16 cellular contexts compared by ENCODE assay signal in genomic region chr13:64488731-64489130, GRCh38.
DNase-seq lines count a peak whose midpoint lies in the region; ATAC-seq and TF ChIP-seq lines count a peak whose summit lies in the region.
"Had no signal": no experiment of that assay in that cellular context is flagged by ENCODE, and none has a peak within 500 bp of the region (broad histone marks: within the 10 kb centered on the region; RNA-seq: fewer than 3 reads in every experiment).

No MANE protein-coding gene starts in this region.

- H3K4me3 ChIP-seq in IMR-90 (ENCODE audit: insufficient read depth, low read depth, low read length) (no peak overlapping the region), astrocyte of the cerebellum (ENCODE audit: low read depth, low read length) (no peak overlapping the region)
- H3K4me3 ChIP-seq: BLaER1 treated with 17β-estradiol and CSF1 and Interleukin-3, amounts not matched to agents 10 nM and 100 nM; K562 had no signal

- no peaks in the 10 kb centered on the region for H3K4me1 ChIP-seq in IMR-90 (ENCODE audit: control insufficient read depth, insufficient read depth, low read length)
- H3K4me1 ChIP-seq: BLaER1 treated with 17β-estradiol and CSF1 and Interleukin-3, amounts not matched to agents 10 nM and 100 nM had no signal

- H3K23ac ChIP-seq in IMR-90 (ENCODE audit: low read depth, low read length), result no peak overlapping the region

- H3K79me1 ChIP-seq in IMR-90 (ENCODE audit: low read depth in 1 of 2, low read length in 2 of 2), result no peaks in the 10 kb centered on the region

- H4K20me1 ChIP-seq in IMR-90 (ENCODE audit: insufficient read depth, low read length), result no peaks in the 10 kb centered on the region
- H4K20me1 ChIP-seq: BLaER1 treated with 17β-estradiol and CSF1 and Interleukin-3, amounts not matched to agents 10 nM and 100 nM had no signal

- dilution Hi-C loops in IMR-90 (cut with HindIII; ENCODE audit: low sequenced_read_pairs, unreplicated experiment), result no loop called here

- DNase-seq in EL (peak; percentile 46), IMR-90 (peak; percentile 28), astrocyte of the cerebellum (ENCODE audit: low read depth) (peak; percentile 11), iris pigment epithelial cell (ENCODE audit: low read depth) (peak; percentile 31)
- DNase-seq: ACHN; Calu3; CD4-positive, CD25-positive, alpha-beta regulatory T cell; DMS 273 treated with DMSO at 0.1 percent for 48 hours; GOT3; H9 had no signal

- H4K8ac ChIP-seq in IMR-90 (ENCODE audit: low read depth in 2 of 2, low read length in 2 of 2), result no peak overlapping the region

- intact Hi-C loops in IMR-90 (cut with micrococcal nuclease), result no loop called here

- CTCF ChIA-PET in IMR-90 (lab: Yijun Ruan, JAX), result no interaction called here

- no peak overlapping the region for H3K27ac ChIP-seq in IMR-90 (ENCODE audit: insufficient read depth, low read length)
- H3K27ac ChIP-seq: BLaER1 treated with 17β-estradiol and CSF1 and Interleukin-3, amounts not matched to agents 10 nM and 100 nM; HL-60 had no signal

- no peak overlapping the region for H3K56ac ChIP-seq in IMR-90 (ENCODE audit: extremely low read depth, insufficient read depth, low read length)

- H2AK5ac ChIP-seq in IMR-90 (ENCODE audit: low read depth, low read length), result no peak overlapping the region

- no peak for TF ChIP-seq POLR2A in IMR-90 (IDR thresholded peaks at IDR 0.05; ENCODE audit: low read depth, low read length)

- TF ChIP-seq RAD21 in IMR-90 (IDR thresholded peaks at IDR 0.05; ENCODE audit: low read length), result no peak

- H3K9me3 ChIP-seq in IMR-90 (ENCODE audit: control insufficient read depth, insufficient read depth, low read length), result no peaks in the 10 kb centered on the region
- H3K9me3 ChIP-seq: BLaER1 treated with 17β-estradiol and CSF1 and Interleukin-3, amounts not matched to agents 10 nM and 100 nM had no signal

- no peak overlapping the region for H2BK20ac ChIP-seq in IMR-90 (ENCODE audit: low read depth, low read length)

- TF ChIP-seq CTCF in IMR-90 (conservative IDR thresholded peaks at IDR 0.05; ENCODE audit: low read depth, low read length) (no peak), astrocyte of the cerebellum (IDR thresholded peaks at IDR 0.05; ENCODE audit: low read depth, low read length, missing control alignments) (no peak)

- no peak overlapping the region for H2AFZ ChIP-seq in IMR-90 (replicated peaks; ENCODE audit: low read length, poor library complexity)

- no peak overlapping the region for H3K18ac ChIP-seq in IMR-90 (ENCODE audit: low read depth, low read length)

- no peak overlapping the region for H3K14ac ChIP-seq in IMR-90 (replicated peaks; ENCODE audit: low read depth, low read length)

- no peak overlapping the region for H2BK120ac ChIP-seq in IMR-90 (ENCODE audit: low read depth, low read length)

- ATAC-seq in IMR-90 (ENCODE audit: low read depth), result peak; percentile 21
- ATAC-seq in GM19397 (IDR thresholded peaks at IDR 0.05; ENCODE audit: unreplicated experiment), result no peak
- ATAC-seq in GM21423 (IDR thresholded peaks at IDR 0.05; ENCODE audit: unreplicated experiment), result no peak
- ATAC-seq in GM18909 (IDR thresholded peaks at IDR 0.05; ENCODE audit: poor library complexity, unreplicated experiment), result no peak
- ATAC-seq: K562 had no signal

- no peaks in the 10 kb centered on the region for H3K36me3 ChIP-seq in IMR-90 (ENCODE audit: control insufficient read depth, insufficient read depth, low read length)
- H3K36me3 ChIP-seq: BLaER1 treated with 17β-estradiol and CSF1 and Interleukin-3, amounts not matched to agents 10 nM and 100 nM had no signal

- H4K91ac ChIP-seq in IMR-90 (ENCODE audit: insufficient read depth, low read depth, low read length), result no peak overlapping the region

- POLR2A ChIA-PET in IMR-90 (lab: Charles Lee; ENCODE audit: unreplicated experiment), result no interaction called here

- H3K4ac ChIP-seq in IMR-90 (ENCODE audit: low read depth, low read length), result no peak overlapping the region

- BruUV-seq in IMR-90 (replicated peaks; lab: Mats Ljungman, UMichigan), result no TSS peak

- no peak overlapping the region for H2BK5ac ChIP-seq in IMR-90 (ENCODE audit: low read depth, low read length, poor library complexity, severe bottlenecking)

- no peaks in the 10 kb centered on the region for H3K27me3 ChIP-seq in IMR-90 (ENCODE audit: control insufficient read depth, insufficient read depth, low read length)
- H3K27me3 ChIP-seq: BLaER1 treated with 17β-estradiol and CSF1 and Interleukin-3, amounts not matched to agents 10 nM and 100 nM had no signal

- no peak overlapping the region for H2AK9ac ChIP-seq in IMR-90 (replicated peaks; ENCODE audit: low read depth, low read length, poor library complexity)

- H3K9ac ChIP-seq in IMR-90 (ENCODE audit: low read depth, low read length), result no peak overlapping the region
- H3K9ac ChIP-seq: BLaER1 treated with 17β-estradiol and CSF1 and Interleukin-3, amounts not matched to agents 10 nM and 100 nM had no signal

- H2BK15ac ChIP-seq in IMR-90 (ENCODE audit: low read depth, low read length), result no peak overlapping the region

- H4K5ac ChIP-seq in IMR-90 (ENCODE audit: low read depth, low read length), result no peak overlapping the region

- in situ Hi-C loops in IMR-90 (cut with MboI; ENCODE audit: low sequenced_read_pairs) (no loop called here), astrocyte of the cerebellum (cut with HindIII; ENCODE audit: low sequenced_read_pairs) (no loop called here)

- H3K9me1 ChIP-seq in IMR-90 (ENCODE audit: insufficient read depth, low read length), result no peaks in the 10 kb centered on the region

- H3K4me2 ChIP-seq in IMR-90 (ENCODE audit: low read depth, low read length), result no peak overlapping the region
- H3K4me2 ChIP-seq: BLaER1 treated with 17β-estradiol and CSF1 and Interleukin-3, amounts not matched to agents 10 nM and 100 nM had no signal

TF ChIP-seq in IMR-90, 13 proteins besides CTCF, POLR2A, EP300 and RAD21:
- no peak for TF ChIP-seq MAFK (IDR thresholded peaks at IDR 0.05; ENCODE audit: low read depth, low read length)
- TF ChIP-seq, protein P1, sequence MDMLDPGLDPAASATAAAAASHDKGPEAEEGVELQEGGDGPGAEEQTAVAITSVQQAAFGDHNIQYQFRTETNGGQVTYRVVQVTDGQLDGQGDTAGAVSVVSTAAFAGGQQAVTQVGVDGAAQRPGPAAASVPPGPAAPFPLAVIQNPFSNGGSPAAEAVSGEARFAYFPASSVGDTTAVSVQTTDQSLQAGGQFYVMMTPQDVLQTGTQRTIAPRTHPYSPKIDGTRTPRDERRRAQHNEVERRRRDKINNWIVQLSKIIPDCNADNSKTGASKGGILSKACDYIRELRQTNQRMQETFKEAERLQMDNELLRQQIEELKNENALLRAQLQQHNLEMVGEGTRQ (IDR thresholded peaks at IDR 0.05; ENCODE audit: low read depth, low read length), result no peak
- TF ChIP-seq FOS (IDR thresholded peaks at IDR 0.05; ENCODE audit: low read depth, low read length), result no peak
- no peak for TF ChIP-seq RFX5 (IDR thresholded peaks at IDR 0.05; ENCODE audit: low read depth, low read length)
- TF ChIP-seq RCOR1 (IDR thresholded peaks at IDR 0.05; ENCODE audit: insufficient replicate concordance, low read length), result no peak
- TF ChIP-seq CEBPB (IDR thresholded peaks at IDR 0.05; ENCODE audit: low read depth, low read length), result no peak
- TF ChIP-seq ELK1 (IDR thresholded peaks at IDR 0.05; ENCODE audit: borderline replicate concordance, low read depth, low read length), result no peak
- TF ChIP-seq SMC3 (IDR thresholded peaks at IDR 0.05; ENCODE audit: low read depth, low read length), result no peak
- TF ChIP-seq MXI1 (IDR thresholded peaks at IDR 0.05; ENCODE audit: borderline replicate concordance, low read depth, low read length), result no peak
- no peak for TF ChIP-seq CHD1 (IDR thresholded peaks at IDR 0.05; ENCODE audit: low read depth, low read length)
- no peak for TF ChIP-seq NFE2L2 (IDR thresholded peaks at IDR 0.05; ENCODE audit: low read depth, low read length)
- TF ChIP-seq BHLHE40 (IDR thresholded peaks at IDR 0.05; ENCODE audit: low read depth, low read length), result no peak
- no peak for TF ChIP-seq MAZ (IDR thresholded peaks at IDR 0.05; ENCODE audit: borderline replicate concordance, low read depth, low read length)
